ENCODE assay signal across 10 cellular contexts in the genomic region with DNA sequence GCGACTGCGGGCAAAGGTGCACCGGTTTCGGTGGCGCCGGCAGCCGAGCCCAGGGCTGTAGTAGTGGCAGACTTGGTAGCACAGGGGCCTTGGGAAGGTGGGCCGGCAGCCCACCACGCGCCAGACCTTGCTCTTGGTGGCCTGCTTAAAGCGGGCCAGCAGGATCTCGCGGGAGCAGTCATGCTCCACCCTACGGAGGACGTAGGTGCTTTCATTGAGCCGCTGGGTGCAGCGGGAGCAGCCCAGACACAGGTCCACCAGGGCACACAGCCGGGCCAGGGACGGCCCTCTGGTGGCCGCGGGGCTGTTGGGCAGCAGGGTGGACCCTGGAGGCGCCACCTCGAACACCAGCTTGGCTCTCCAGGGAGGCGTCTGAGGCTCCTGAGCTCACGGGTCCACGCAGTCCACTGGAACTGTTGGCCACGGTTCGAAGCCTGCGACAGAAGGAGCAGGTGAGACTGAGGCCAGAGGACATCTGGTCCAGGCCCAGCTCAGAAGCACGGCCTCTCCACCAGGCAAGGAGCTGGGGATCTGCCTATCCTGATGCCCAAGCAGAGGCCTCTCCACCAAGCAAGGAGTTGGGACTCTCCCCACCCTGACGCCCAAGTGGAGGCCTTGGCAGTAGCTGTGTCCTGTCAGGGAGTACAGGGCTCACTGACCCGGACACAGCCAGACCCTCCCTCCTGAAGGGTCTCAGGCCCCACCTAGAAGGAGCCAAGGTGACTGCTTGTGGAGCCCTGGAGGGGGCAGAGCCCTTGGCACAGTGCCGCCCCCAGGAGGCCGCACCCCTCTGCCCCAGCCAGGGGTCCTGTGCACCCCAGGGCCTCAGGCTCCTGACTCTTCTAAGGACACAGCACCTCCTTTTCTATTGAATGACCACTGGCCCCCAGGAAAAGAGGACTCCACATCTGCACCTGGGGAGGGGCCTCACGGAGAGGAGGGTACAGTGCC. TPM values are rescaled to one million over a fixed set of nuclear protein-coding genes. Genes with fewer than 3 reads are reported as not detected.
DNase-seq lines count a peak whose midpoint lies in the region; ATAC-seq and TF ChIP-seq lines count a peak whose summit lies in the region.
"Had no signal": no experiment of that assay in that cellular context is flagged by ENCODE, and none has a peak within 500 bp of the region (broad histone marks: within the 10 kb centered on the region; RNA-seq: fewer than 3 reads in every experiment).

No MANE protein-coding gene starts in this region.

- H3K27ac ChIP-seq in CD4-positive, alpha-beta memory T cell (ENCODE audit: low read depth, low read length): peak overlapping the region; percentile 70
- H3K27ac ChIP-seq in ectodermal cell (ENCODE audit: insufficient read depth, low read depth, low read length, poor library complexity, severe bottlenecking): no peak overlapping the region
- H3K27ac ChIP-seq in neural cell (ENCODE audit: low read length): no peak overlapping the region

- H3K79me2 ChIP-seq in neural cell (replicated peaks; ENCODE audit: insufficient read depth, low read length): no peaks in the 10 kb centered on the region

- no peaks in the 10 kb centered on the region for H3K36me3 Mint-ChIP-seq in CD4-positive, alpha-beta memory T cell

- 90 to 92% methylated on average over 35 of the region's 35 CpGs for WGBS in ectodermal cell, 2 experiments

- H2AFZ ChIP-seq in neural cell (ENCODE audit: low read depth, low read length): no peak overlapping the region

- H3K4me1 ChIP-seq in CD4-positive, alpha-beta memory T cell (ENCODE audit: insufficient read depth, low read length): peaks cover 36% of the 10 kb centered on the region
- peaks cover 6% of the 10 kb centered on the region for H3K4me1 ChIP-seq in ectodermal cell (ENCODE audit: control insufficient read depth, insufficient read depth, low read length)

- no peaks in the 10 kb centered on the region for H3K27me3 ChIP-seq in CD4-positive, alpha-beta memory T cell (ENCODE audit: insufficient read depth, low read length)
- H3K27me3 ChIP-seq in ectodermal cell (ENCODE audit: control insufficient read depth, insufficient read depth, low read length, poor library complexity, severe bottlenecking) (no peaks in the 10 kb centered on the region), neural cell (ENCODE audit: insufficient read depth, low read depth, low read length) (no peaks in the 10 kb centered on the region)

- TF ChIP-seq EP300 in neural cell (conservative IDR thresholded peaks at IDR 0.05; ENCODE audit: poor library complexity, severe bottlenecking): no peak

- H3K27ac Mint-ChIP-seq in CD4-positive, alpha-beta memory T cell: peak overlapping the region in 5 of 7 donors; percentile 48 to 81 (median 60)

- peaks cover 5 to 18% (median 12%) of the 10 kb centered on the region in 4 donors for H3K4me1 Mint-ChIP-seq in CD4-positive, alpha-beta memory T cell

- no peaks in the 10 kb centered on the region for H3K9me3 Mint-ChIP-seq in CD4-positive, alpha-beta memory T cell

- H3K27me3 Mint-ChIP-seq in CD4-positive, alpha-beta memory T cell: no peaks in the 10 kb centered on the region

- no peak for TF ChIP-seq CTCF in neural cell (IDR thresholded peaks at IDR 0.05; ENCODE audit: poor library complexity, severe bottlenecking)

- H3K4me3 Mint-ChIP-seq in CD4-positive, alpha-beta memory T cell: peak overlapping the region; percentile 75 to 88 (median 81)

- no peaks in the 10 kb centered on the region for H4K20me1 ChIP-seq in neural cell (ENCODE audit: insufficient read depth)

- H3K36me3 ChIP-seq in CD4-positive, alpha-beta memory T cell (ENCODE audit: insufficient read depth, low read length): peaks cover 5% of the 10 kb centered on the region
- no peaks in the 10 kb centered on the region for H3K36me3 ChIP-seq in ectodermal cell (ENCODE audit: control insufficient read depth, insufficient read depth, low read length)
- H3K36me3 ChIP-seq in neural cell (ENCODE audit: insufficient read depth, low read length): no peaks in the 10 kb centered on the region

- intact Hi-C loops in CD4-positive, alpha-beta memory T cell (cut with micrococcal nuclease): no loop called here

- no peaks in the 10 kb centered on the region for H3K9me3 ChIP-seq in CD4-positive, alpha-beta memory T cell (ENCODE audit: control insufficient read depth in 1 of 2, low read length in 2 of 2)
- H3K9me3 ChIP-seq in ectodermal cell (ENCODE audit: control insufficient read depth, low read length) (no peaks in the 10 kb centered on the region), neural cell (ENCODE audit: low read length) (no peaks in the 10 kb centered on the region)

- no peak for TF ChIP-seq RAD21 in neural cell (conservative IDR thresholded peaks at IDR 0.05)

- peak overlapping the region; percentile 42 for H3K9ac ChIP-seq in neural cell (ENCODE audit: low read length)

- peak overlapping the region; percentile 65 to 84 for H3K4me3 ChIP-seq in CD4-positive, alpha-beta memory T cell (ENCODE audit: low read length in 2 of 2)
- H3K4me3 ChIP-seq in ectodermal cell (ENCODE audit: insufficient read depth, low read depth, low read length) (peak overlapping the region; percentile 43), neural cell (ENCODE audit: low read length) (peak overlapping the region; percentile 53)

- H3K9me2 ChIP-seq in neural cell (ENCODE audit: insufficient read depth, low read length): no peaks in the 10 kb centered on the region

- H3F3A ChIP-seq in neural cell (ENCODE audit: insufficient read depth, low read length, poor library complexity, severe bottlenecking): no peaks in the 10 kb centered on the region

- no peak overlapping the region for H3K4me2 ChIP-seq in neural cell (ENCODE audit: low read length)

- DNase-seq in CD4-positive, alpha-beta memory T cell: peak in 1 of 5 donors; percentile 27
- DNase-seq in M059J (ENCODE audit: low read depth): peak; percentile 31
- no peak for DNase-seq in NCI-H345 (lab: John Stamatoyannopoulos, UW)
- DNase-seq in CD1c-positive myeloid dendritic cell (ENCODE audit: extremely low spot score): no peak
- no peak for DNase-seq in DMS 273 (lab: John Stamatoyannopoulos, UW; ENCODE audit: unreplicated experiment)

- no peak for ATAC-seq in HG02973 (IDR thresholded peaks at IDR 0.05; ENCODE audit: unreplicated experiment)

- POLR2A ChIA-PET in CD4-positive, alpha-beta memory T cell (lab: Charles Lee; ENCODE audit: partially characterized antibody): interaction anchor here (0.6 to 2.4 kb wide), 13 partner anchors 18 to 400 kb away, joined by 3 to 9 read pairs (median 4); a partner anchor contains a TSS

- CTCF ChIA-PET in CD4-positive, alpha-beta memory T cell (lab: Charles Lee; ENCODE audit: partially characterized antibody): interaction anchor here (0.7 to 2.6 kb wide), 3 partner anchors 35 to 85 kb away, joined by 3 to 10 read pairs (median 3); a partner anchor contains a TSS

TF ChIP-seq in neural cell, 6 proteins besides CTCF, POLR2A, EP300 and RAD21 (continues in another document):
- TF ChIP-seq TAF1 (IDR thresholded peaks at IDR 0.05; ENCODE audit: low read depth): no peak
- TF ChIP-seq POLR2AphosphoS5 (IDR thresholded peaks at IDR 0.05): no peak
- no peak for TF ChIP-seq SMC3 (conservative IDR thresholded peaks at IDR 0.05; ENCODE audit: poor library complexity)
- TF ChIP-seq MXI1 (conservative IDR thresholded peaks at IDR 0.05; ENCODE audit: poor library complexity, severe bottlenecking): no peak
- no peak for TF ChIP-seq EZH2 (IDR thresholded peaks at IDR 0.05; ENCODE audit: borderline replicate concordance, insufficient read depth, low read length, poor library complexity, severe bottlenecking)

RNA-seq across cellular contexts. Expression of a gene that starts 1.0 kb away (rescaled TPM):
- 10 to 100 TPM; 39.6 to 45.4 TPM for total RNA-seq in CD4-positive, alpha-beta memory T cell
- 1 to 10 TPM; 2.0 to 6.4 TPM for polyA plus RNA-seq in CD4-positive, alpha-beta memory T cell
- total RNA-seq in M059J (2014; rRNA removed; shearing (Covaris generic)): 88.7 and 205 TPM in 2 replicates
- polyA plus RNA-seq in ectodermal cell (2013, experiment 1 of 4): 16.5 TPM
- polyA plus RNA-seq in ectodermal cell (2013, experiment 2 of 4): 15.7 TPM
- polyA plus RNA-seq in ectodermal cell (2013, experiment 3 of 4): 16.9 TPM
- polyA plus RNA-seq in ectodermal cell (2013, experiment 4 of 4): 19.7 TPM
- 0.40 and 1.3 TPM in 2 replicates for polyA plus RNA-seq in neural cell
- 2.9 and 3.7 TPM in 2 replicates for polyA minus RNA-seq in neural cell

RNA-seq across cellular contexts. Expression of a gene that starts 19.1 kb away (rescaled TPM):
- 1 to 10 TPM in 1 of 2 experiments, under 1 TPM in 1; 0.38 to 1.2 TPM for total RNA-seq in CD4-positive, alpha-beta memory T cell
- 1 to 10 TPM in 1 of 2 donors, under 1 TPM in 1; 0.41 to 1.5 TPM for polyA plus RNA-seq in CD4-positive, alpha-beta memory T cell
- not detected in 2 replicates for total RNA-seq in M059J (2014; rRNA removed; shearing (Covaris generic))
- polyA plus RNA-seq in ectodermal cell (2013, experiment 1 of 4): 5.3 TPM
- polyA plus RNA-seq in ectodermal cell (2013, experiment 2 of 4): 3.7 TPM
- polyA plus RNA-seq in ectodermal cell (2013, experiment 3 of 4): 4.6 TPM
- polyA plus RNA-seq in ectodermal cell (2013, experiment 4 of 4): 3.9 TPM
- 1.9 and 5.2 TPM in 2 replicates for polyA plus RNA-seq in neural cell
- polyA minus RNA-seq in neural cell: 0.69 and 2.4 TPM in 2 replicates

RNA-seq across cellular contexts. Expression of a gene that starts 25.5 kb away (rescaled TPM):
- not detected for total RNA-seq in CD4-positive, alpha-beta memory T cell
- not detected for polyA plus RNA-seq in CD4-positive, alpha-beta memory T cell
- total RNA-seq in M059J (2014; rRNA removed; shearing (Covaris generic)): not detected in 2 replicates
- not detected for polyA plus RNA-seq in ectodermal cell (2013, experiment 1 of 4)
- not detected for polyA plus RNA-seq in ectodermal cell (2013, experiment 2 of 4)
- polyA plus RNA-seq in ectodermal cell (2013, experiment 3 of 4): not detected
- polyA plus RNA-seq in ectodermal cell (2013, experiment 4 of 4): not detected
- not detected in 2 replicates for polyA plus RNA-seq in neural cell
- polyA minus RNA-seq in neural cell: not detected in 2 replicates
- total RNA-seq: LHCN-M2, myocyte had no signal

RNA-seq across cellular contexts. Expression of a gene that starts 35.9 kb away (rescaled TPM):
- total RNA-seq in CD4-positive, alpha-beta memory T cell: not detected
- under 1 TPM; 0.31 to 0.59 TPM for polyA plus RNA-seq in CD4-positive, alpha-beta memory T cell
- not detected in 2 replicates for total RNA-seq in M059J (2014; rRNA removed; shearing (Covaris generic))
- polyA plus RNA-seq in ectodermal cell (2013, experiment 1 of 4): not detected
- polyA plus RNA-seq in ectodermal cell (2013, experiment 2 of 4): not detected
- not detected for polyA plus RNA-seq in ectodermal cell (2013, experiment 3 of 4)
- not detected for polyA plus RNA-seq in ectodermal cell (2013, experiment 4 of 4)
- polyA plus RNA-seq in neural cell: not detected in 2 replicates
- not detected in 2 replicates for polyA minus RNA-seq in neural cell

RNA-seq across cellular contexts. Expression of a gene that starts 52.5 kb away (rescaled TPM):
- total RNA-seq in CD4-positive, alpha-beta memory T cell: 100 to 1,000 TPM; 208 to 229 TPM
- 100 to 1,000 TPM in 1 of 2 donors, 10 to 100 TPM in 1; 29.4 to 152 TPM for polyA plus RNA-seq in CD4-positive, alpha-beta memory T cell
- 263 and 328 TPM in 2 replicates for total RNA-seq in M059J (2014; rRNA removed; shearing (Covaris generic))
- polyA plus RNA-seq in ectodermal cell (2013, experiment 1 of 4): 237 TPM
- polyA plus RNA-seq in ectodermal cell (2013, experiment 2 of 4): 230 TPM
- polyA plus RNA-seq in ectodermal cell (2013, experiment 3 of 4): 253 TPM
- polyA plus RNA-seq in ectodermal cell (2013, experiment 4 of 4): 270 TPM
- polyA plus RNA-seq in neural cell: 95.1 and 106 TPM in 2 replicates
- 103 and 119 TPM in 2 replicates for polyA minus RNA-seq in neural cell
